26 cellular contexts compared by ENCODE assay signal in genomic region chr5:169910393-169910792, GRCh38.
"Had no signal": no experiment of that assay in that cellular context is flagged by ENCODE, and none has a peak within 500 bp of the region (broad histone marks: within the 10 kb centered on the region; RNA-seq: fewer than 3 reads in every experiment).

No MANE protein-coding gene starts in this region.

- H3K4me1 Mint-ChIP-seq: activated naive CD4-positive, alpha-beta T cell treated with anti-CD3 and anti-CD28 coated beads, Interleukin-2, amount 10 ng/mL, durations not matched to agents 7 days and 5 days; activated naive CD8-positive, alpha-beta T cell treated with anti-CD3 and anti-CD28 coated beads, Interleukin-2, amount 10 ng/mL, durations not matched to agents 7 days and 5 days; stimulated activated effector memory CD8-positive, alpha-beta T cell treated with anti-CD3 and anti-CD28 coated beads, Interleukin-12 subunit alpha, Interleukin-12 subunit beta, amount 100 ng/mL, for 72 hours had no signal

- H3K36me3 Mint-ChIP-seq: natural killer cell treated with Interleukin-12 subunit alpha and Interleukin-12 subunit beta and Interleukin-15 and Interleukin-18, amount 100 ng/mL, for 72 hours; type B pancreatic cell had no signal

- ATAC-seq: gastrocnemius medialis; mucosa of descending colon; natural killer cell treated with Interleukin-12 subunit alpha and Interleukin-12 subunit beta and Interleukin-15 and Interleukin-18, amount 100 ng/mL, for 72 hours; sciatic nerve; stimulated activated effector memory CD8-positive, alpha-beta T cell treated with anti-CD3 and anti-CD28 coated beads, Interleukin-12 subunit alpha, Interleukin-12 subunit beta, amount 100 ng/mL, for 72 hours had no signal

- H3K27me3 Mint-ChIP-seq: activated CD4-positive, alpha-beta memory T cell treated with anti-CD3 and anti-CD28 coated beads for 36 hours; activated CD4-positive, alpha-beta T cell treated with anti-CD3 and anti-CD28 coated beads, Interleukin-2, amount 10 ng/mL, durations not matched to agents 24 days and 14 days; activated naive CD4-positive, alpha-beta T cell treated with anti-CD3 and anti-CD28 coated beads, Interleukin-2, amount 10 ng/mL, durations not matched to agents 7 days and 5 days; activated naive CD8-positive, alpha-beta T cell treated with anti-CD3 and anti-CD28 coated beads, Interleukin-2, amount 10 ng/mL, durations not matched to agents 7 days and 5 days; activated T-cell treated with anti-CD3 and anti-CD28 coated beads, Interleukin-2, amount 50 U/mL, for 24 hours; natural killer cell treated with Interleukin-12 subunit alpha and Interleukin-12 subunit beta and Interleukin-15 and Interleukin-18, amount 100 ng/mL, for 72 hours; stimulated activated naive CD8-positive, alpha-beta T cell treated with anti-CD3 and anti-CD28 coated beads, Interleukin-15, Interleukin-2, amounts not matched to agents 100 ng/mL and 50 ng/mL, for 24 hours had no signal

- H3K4me3 ChIP-seq: gastrocnemius medialis, hepatocyte, left ventricle myocardium inferior, lung, mucosa of descending colon, skin epidermis, uterus had no signal

- H3K27ac ChIP-seq: gastrocnemius medialis, hepatocyte, left ventricle myocardium inferior, skin epidermis, uterus had no signal

- H3K9me3 ChIP-seq: gastrocnemius medialis, left ventricle myocardium inferior, mucosa of descending colon, uterus had no signal

- H3K4me3 Mint-ChIP-seq: activated CD4-positive, alpha-beta memory T cell treated with anti-CD3 and anti-CD28 coated beads for 36 hours; activated CD4-positive, alpha-beta T cell treated with anti-CD3 and anti-CD28 coated beads, Interleukin-2, amount 10 ng/mL, durations not matched to agents 24 days and 14 days; activated naive CD4-positive, alpha-beta T cell treated with anti-CD3 and anti-CD28 coated beads, Interleukin-2, amount 10 ng/mL, durations not matched to agents 7 days and 5 days; activated naive CD8-positive, alpha-beta T cell treated with anti-CD3 and anti-CD28 coated beads, Interleukin-2, amount 10 ng/mL, durations not matched to agents 7 days and 5 days; activated T-cell treated with anti-CD3 and anti-CD28 coated beads, Interleukin-2, amount 50 U/mL, for 24 hours; natural killer cell treated with Interleukin-12 subunit alpha and Interleukin-12 subunit beta and Interleukin-15 and Interleukin-18, amount 100 ng/mL, for 72 hours; stimulated activated effector memory CD8-positive, alpha-beta T cell treated with anti-CD3 and anti-CD28 coated beads, Interleukin-12 subunit alpha, Interleukin-12 subunit beta, amount 100 ng/mL, for 72 hours; stimulated activated naive CD8-positive, alpha-beta T cell treated with anti-CD3 and anti-CD28 coated beads, Interleukin-15, Interleukin-2, amounts not matched to agents 100 ng/mL and 50 ng/mL, for 24 hours; type B pancreatic cell had no signal

- H3K27me3 ChIP-seq: gastrocnemius medialis, uterus had no signal

- FAIRE-seq: colon had no signal

- H3K27ac Mint-ChIP-seq: activated CD4-positive, alpha-beta memory T cell treated with anti-CD3 and anti-CD28 coated beads for 36 hours; activated CD4-positive, alpha-beta T cell treated with anti-CD3 and anti-CD28 coated beads, Interleukin-2, amount 10 ng/mL, durations not matched to agents 24 days and 14 days; activated naive CD4-positive, alpha-beta T cell treated with anti-CD3 and anti-CD28 coated beads, Interleukin-2, amount 10 ng/mL, durations not matched to agents 7 days and 5 days; activated naive CD8-positive, alpha-beta T cell treated with anti-CD3 and anti-CD28 coated beads, Interleukin-2, amount 10 ng/mL, durations not matched to agents 7 days and 5 days; activated T-cell treated with anti-CD3 and anti-CD28 coated beads, Interleukin-2, amount 50 U/mL, for 24 hours; natural killer cell treated with Interleukin-12 subunit alpha and Interleukin-12 subunit beta and Interleukin-15 and Interleukin-18, amount 100 ng/mL, for 72 hours; stimulated activated effector memory CD8-positive, alpha-beta T cell treated with anti-CD3 and anti-CD28 coated beads, Interleukin-12 subunit alpha, Interleukin-12 subunit beta, amount 100 ng/mL, for 72 hours; type B pancreatic cell had no signal

- H3K9me3 Mint-ChIP-seq: activated CD4-positive, alpha-beta memory T cell treated with anti-CD3 and anti-CD28 coated beads for 36 hours; activated CD4-positive, alpha-beta T cell treated with anti-CD3 and anti-CD28 coated beads, Interleukin-2, amount 10 ng/mL, durations not matched to agents 24 days and 14 days; activated naive CD4-positive, alpha-beta T cell treated with anti-CD3 and anti-CD28 coated beads, Interleukin-2, amount 10 ng/mL, durations not matched to agents 7 days and 5 days; activated naive CD8-positive, alpha-beta T cell treated with anti-CD3 and anti-CD28 coated beads, Interleukin-2, amount 10 ng/mL, durations not matched to agents 7 days and 5 days; activated T-cell treated with anti-CD3 and anti-CD28 coated beads, Interleukin-2, amount 50 U/mL, for 24 hours; natural killer cell treated with Interleukin-12 subunit alpha and Interleukin-12 subunit beta and Interleukin-15 and Interleukin-18, amount 100 ng/mL, for 72 hours; stimulated activated effector memory CD8-positive, alpha-beta T cell treated with anti-CD3 and anti-CD28 coated beads, Interleukin-12 subunit alpha, Interleukin-12 subunit beta, amount 100 ng/mL, for 72 hours; stimulated activated naive CD8-positive, alpha-beta T cell treated with anti-CD3 and anti-CD28 coated beads, Interleukin-15, Interleukin-2, amounts not matched to agents 100 ng/mL and 50 ng/mL, for 24 hours; type B pancreatic cell had no signal

- DNase-seq: activated CD4-positive, alpha-beta memory T cell treated with anti-CD3 and anti-CD28 coated beads for 36 hours; activated CD4-positive, alpha-beta T cell treated with anti-CD3 and anti-CD28 coated beads, Interleukin-2, amount 10 ng/mL, durations not matched to agents 24 days and 14 days; activated CD4-positive, CD25-positive, alpha-beta regulatory T cell treated with anti-CD3 and anti-CD28 coated beads, Interleukin-2, amount 50 U/mL, for 72 hours; activated CD8-positive, alpha-beta memory T cell treated with anti-CD3 and anti-CD28 coated beads, Interleukin-2, amount 50 U/mL, for 48 hours; activated gamma-delta T cell; activated naive CD4-positive, alpha-beta T cell treated with anti-CD3 and anti-CD28 coated beads, Interleukin-2, amount 10 ng/mL, durations not matched to agents 7 days and 5 days; activated naive CD8-positive, alpha-beta T cell treated with anti-CD3 and anti-CD28 coated beads, Interleukin-2, amount 10 ng/mL, durations not matched to agents 7 days and 5 days; activated T-cell treated with anti-CD3 and anti-CD28 coated beads, Interleukin-2, amount 50 U/mL, for 24 hours; amniotic stem cell; central memory CD4-positive, alpha-beta T cell; effector memory CD4-positive, alpha-beta T cell; gastrocnemius medialis; left ventricle myocardium inferior; mucosa of descending colon; stimulated activated CD4-positive, alpha-beta T cell treated with anti-CD3 and anti-CD28 coated beads, Interleukin-4, amount 100 ng/mL, for 24 hours; T-helper 2 cell; uterus had no signal

- H3K4me1 ChIP-seq: gastrocnemius medialis, uterus had no signal

- H3K36me3 ChIP-seq: gastrocnemius medialis, left ventricle myocardium inferior, uterus had no signal
